8 cellular contexts compared by ENCODE assay signal in genomic region chr17:4790705-4791088, GRCh38. TPM values are rescaled to one million over a fixed set of nuclear protein-coding genes. Genes with fewer than 3 reads are reported as not detected.
DNase-seq lines count a peak whose midpoint lies in the region; ATAC-seq and TF ChIP-seq lines count a peak whose summit lies in the region.

No MANE protein-coding gene starts in this region.

- peaks cover 42% of the 10 kb centered on the region for H3K27me3 ChIP-seq in GM23338 (ENCODE audit: insufficient read depth)
- H3K27me3 ChIP-seq in skeletal muscle tissue (ENCODE audit: control insufficient read depth in 3 of 3, insufficient read depth in 3 of 3, low read length in 3 of 3) = peaks cover 5 to 6% (median 6%) of the 10 kb centered on the region in 3 donors

- H3K27ac Mint-ChIP-seq in GM23338 (no peak overlapping the region), activated B cell treated with CpG ODN at 0.5 μM for 24 hours (peak overlapping the region; percentile 44), glutamatergic neuron (ENCODE audit: unreplicated experiment) (peak overlapping the region; percentile 90)

- peak overlapping the region; percentile 99 for H3K4me2 ChIP-seq in GM23338

- H3K9me2 ChIP-seq in GM23338 (ENCODE audit: insufficient read depth) = no peaks in the 10 kb centered on the region

- H3K4me3 ChIP-seq in GM23338 (peak overlapping the region; percentile 87), skeletal muscle tissue (ENCODE audit: low read length in 3 of 3) (peak overlapping the region; percentile 79 to 88 (median 87))

- H3K9ac ChIP-seq in skeletal muscle tissue (ENCODE audit: low read depth in 1 of 3, low read length in 3 of 3) = peak overlapping the region; percentile 77 to 88 (median 85)

- H3K27ac ChIP-seq in GM23338 (ENCODE audit: low read depth) (no peak overlapping the region), skeletal muscle tissue (ENCODE audit: low read depth, low read length) (peak overlapping the region; percentile 75)

- H2AFZ ChIP-seq in GM23338 = no peak overlapping the region

- intact Hi-C loops in activated B cell treated with CpG ODN at 0.5 μM for 24 hours (cut with micrococcal nuclease) = loop anchor here (1.0 to 2.0 kb wide), 6 partner anchors 17 to 224 kb away; partner anchors contain the start of genes ARRB2, MED11 and PLD2

- H3K4me3 Mint-ChIP-seq in GM23338 (peak overlapping the region; percentile 82), activated B cell treated with CpG ODN at 0.5 μM for 24 hours (peak overlapping the region; percentile 89), glutamatergic neuron (ENCODE audit: unreplicated experiment) (peak overlapping the region; percentile 91)

- CTCF ChIA-PET in activated B cell treated with CpG ODN at 0.5 μM for 24 hours (lab: Charles Lee) = interaction anchor here (0.8 to 2.0 kb wide), 12 partner anchors 9 to 83 kb away, joined by 3 to 17 read pairs (median 8); partner anchors contain the start of genes ARRB2, MED11 and PLD2

- H3K4me1 ChIP-seq in GM23338 (ENCODE audit: insufficient read depth) (peaks cover 28% of the 10 kb centered on the region), skeletal muscle tissue (ENCODE audit: control insufficient read depth in 3 of 3, insufficient read depth in 3 of 3, low read length in 3 of 3) (peaks cover 30 to 37% (median 31%) of the 10 kb centered on the region in 3 donors)

- ATAC-seq in GM23338 (no peak), activated B cell treated with CpG ODN at 0.5 μM for 24 hours (ENCODE audit: low read depth) (no peak), HG03175 (IDR thresholded peaks at IDR 0.05; ENCODE audit: unreplicated experiment) (no peak)

- no peak for DNase-seq in GM23338 (ENCODE audit: low spot score)
- no peak for DNase-seq in activated B cell treated with CpG ODN at 0.5 μM for 24 hours
- DNase-seq in glutamatergic neuron = no peak
- no peak for DNase-seq in foreskin melanocyte
- DNase-seq in NCI-H345 treated with DMSO at 0.1 percent for 48 hours (lab: John Stamatoyannopoulos, UW; ENCODE audit: unreplicated experiment) = no peak
- DNase-seq in islet precursor cell = no peak

- H4K20me1 ChIP-seq in GM23338 (replicated peaks; ENCODE audit: insufficient read depth) = no peaks in the 10 kb centered on the region

- H3K9me3 ChIP-seq in skeletal muscle tissue (ENCODE audit: control insufficient read depth in 3 of 3, low read length in 3 of 3) = no peaks in the 10 kb centered on the region

- H3K9me3 Mint-ChIP-seq in GM23338 (no peaks in the 10 kb centered on the region; the same call in 2 of the 3 replicates), activated B cell treated with CpG ODN at 0.5 μM for 24 hours (no peaks in the 10 kb centered on the region), glutamatergic neuron (ENCODE audit: unreplicated experiment) (peaks cover 7% of the 10 kb centered on the region)

- peaks cover 16% of the 10 kb centered on the region; the same call in 1 of the 2 replicates for H3F3A ChIP-seq in GM23338 (replicated peaks; ENCODE audit: low read depth)

- H3K27me3 Mint-ChIP-seq in GM23338 (ENCODE audit: insufficient read depth, low read depth, poor library complexity) = peaks cover 41% of the 10 kb centered on the region
- H3K27me3 Mint-ChIP-seq in activated B cell treated with CpG ODN at 0.5 μM for 24 hours = peaks cover 15% of the 10 kb centered on the region
- H3K27me3 Mint-ChIP-seq in glutamatergic neuron (ENCODE audit: unreplicated experiment) = peaks cover 10% of the 10 kb centered on the region

- no peaks in the 10 kb centered on the region for H3K79me2 ChIP-seq in GM23338 (replicated peaks; ENCODE audit: insufficient read depth)

- no peaks in the 10 kb centered on the region for H3K36me3 ChIP-seq in GM23338 (ENCODE audit: insufficient read depth)
- no peaks in the 10 kb centered on the region for H3K36me3 ChIP-seq in skeletal muscle tissue (ENCODE audit: control insufficient read depth in 3 of 3, insufficient read depth in 3 of 3, low read length in 3 of 3)

- POLR2A ChIA-PET in activated B cell treated with CpG ODN at 0.5 μM for 24 hours (lab: Charles Lee) = interaction anchor here (0.6 to 2.4 kb wide), 11 partner anchors 9 to 1965 kb away, joined by 3 to 20 read pairs (median 4); partner anchors contain the start of genes ARRB2, C17orf107, CXCL16 and MED11

- H3K36me3 Mint-ChIP-seq in GM23338 (ENCODE audit: low read depth) = peaks cover 5% of the 10 kb centered on the region; the same call in 1 of the 3 replicates
- H3K36me3 Mint-ChIP-seq in activated B cell treated with CpG ODN at 0.5 μM for 24 hours (ENCODE audit: low read depth) = no peaks in the 10 kb centered on the region
- no peaks in the 10 kb centered on the region for H3K36me3 Mint-ChIP-seq in glutamatergic neuron (ENCODE audit: unreplicated experiment)

- H3K4me1 Mint-ChIP-seq in GM23338 (peaks cover 23% of the 10 kb centered on the region), activated B cell treated with CpG ODN at 0.5 μM for 24 hours (peaks cover 15% of the 10 kb centered on the region), glutamatergic neuron (ENCODE audit: low read depth, unreplicated experiment) (peaks cover 12% of the 10 kb centered on the region)

- TF ChIP-seq CTCF in GM23338 (conservative IDR thresholded peaks at IDR 0.05; ENCODE audit: low read depth in 2 of 2) (no peak), activated B cell treated with CpG ODN at 0.5 μM for 24 hours (IDR thresholded peaks at IDR 0.05) (no peak), glutamatergic neuron (IDR thresholded peaks at IDR 0.05; ENCODE audit: partially characterized antibody, unreplicated experiment) (no peak)

TF ChIP-seq in GM23338, 12 proteins besides CTCF, POLR2A, EP300 and RAD21 (continues in another document):
- TF ChIP-seq, protein P1, sequence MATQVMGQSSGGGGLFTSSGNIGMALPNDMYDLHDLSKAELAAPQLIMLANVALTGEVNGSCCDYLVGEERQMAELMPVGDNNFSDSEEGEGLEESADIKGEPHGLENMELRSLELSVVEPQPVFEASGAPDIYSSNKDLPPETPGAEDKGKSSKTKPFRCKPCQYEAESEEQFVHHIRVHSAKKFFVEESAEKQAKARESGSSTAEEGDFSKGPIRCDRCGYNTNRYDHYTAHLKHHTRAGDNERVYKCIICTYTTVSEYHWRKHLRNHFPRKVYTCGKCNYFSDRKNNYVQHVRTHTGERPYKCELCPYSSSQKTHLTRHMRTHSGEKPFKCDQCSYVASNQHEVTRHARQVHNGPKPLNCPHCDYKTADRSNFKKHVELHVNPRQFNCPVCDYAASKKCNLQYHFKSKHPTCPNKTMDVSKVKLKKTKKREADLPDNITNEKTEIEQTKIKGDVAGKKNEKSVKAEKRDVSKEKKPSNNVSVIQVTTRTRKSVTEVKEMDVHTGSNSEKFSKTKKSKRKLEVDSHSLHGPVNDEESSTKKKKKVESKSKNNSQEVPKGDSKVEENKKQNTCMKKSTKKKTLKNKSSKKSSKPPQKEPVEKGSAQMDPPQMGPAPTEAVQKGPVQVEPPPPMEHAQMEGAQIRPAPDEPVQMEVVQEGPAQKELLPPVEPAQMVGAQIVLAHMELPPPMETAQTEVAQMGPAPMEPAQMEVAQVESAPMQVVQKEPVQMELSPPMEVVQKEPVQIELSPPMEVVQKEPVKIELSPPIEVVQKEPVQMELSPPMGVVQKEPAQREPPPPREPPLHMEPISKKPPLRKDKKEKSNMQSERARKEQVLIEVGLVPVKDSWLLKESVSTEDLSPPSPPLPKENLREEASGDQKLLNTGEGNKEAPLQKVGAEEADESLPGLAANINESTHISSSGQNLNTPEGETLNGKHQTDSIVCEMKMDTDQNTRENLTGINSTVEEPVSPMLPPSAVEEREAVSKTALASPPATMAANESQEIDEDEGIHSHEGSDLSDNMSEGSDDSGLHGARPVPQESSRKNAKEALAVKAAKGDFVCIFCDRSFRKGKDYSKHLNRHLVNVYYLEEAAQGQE (IDR thresholded peaks at IDR 0.05; ENCODE audit: unreplicated experiment) = no peak
- TF ChIP-seq STAT1 (IDR thresholded peaks at IDR 0.05; ENCODE audit: unreplicated experiment) = no peak
- no peak for TF ChIP-seq POLR2AphosphoS5 (IDR thresholded peaks at IDR 0.05; ENCODE audit: low read depth)
- no peak for TF ChIP-seq ZNF331 (CRISPR knock-in tag; IDR thresholded peaks at IDR 0.05; ENCODE audit: low read depth)

RNA-seq across cellular contexts. Expression of gene GLTPD2, which starts 1.9 kb away (rescaled TPM):
- total RNA-seq in GM23338 (2014; rRNA removed; shearing (Covaris generic)) = 1.3 TPM in 1 of 2 replicates, not detected in the other
- 0.33 and 0.47 TPM in 2 replicates for polyA plus RNA-seq in GM23338 (2016; fragmentation: Nextera tagmentation; extraction: Ambion mirVana)
- total RNA-seq in activated B cell treated with CpG ODN at 0.5 μM for 24 hours = not detected in 2 replicates
- total RNA-seq in glutamatergic neuron (ENCODE audit: unreplicated experiment) = not detected
- total RNA-seq in skeletal muscle tissue = not detected

RNA-seq across cellular contexts. Expression of gene VMO1, which starts 4.5 kb away (rescaled TPM):
- total RNA-seq in GM23338 (2014; rRNA removed; shearing (Covaris generic)) = 0.38 TPM in 1 of 2 replicates, not detected in the other
- polyA plus RNA-seq in GM23338 (2016; fragmentation: Nextera tagmentation; extraction: Ambion mirVana) = 0.40 and 0.47 TPM in 2 replicates
- not detected in 2 replicates for total RNA-seq in activated B cell treated with CpG ODN at 0.5 μM for 24 hours
- total RNA-seq in glutamatergic neuron (ENCODE audit: unreplicated experiment) = 2.5 TPM
- total RNA-seq in skeletal muscle tissue = 4.7 TPM

RNA-seq across cellular contexts. Expression of gene PSMB6, which starts 5.3 kb away (rescaled TPM):
- total RNA-seq in GM23338 (2014; rRNA removed; shearing (Covaris generic)) = 266 and 302 TPM in 2 replicates
- 465 and 502 TPM in 2 replicates for polyA plus RNA-seq in GM23338 (2016; fragmentation: Nextera tagmentation; extraction: Ambion mirVana)
- 110 and 123 TPM in 2 replicates for total RNA-seq in activated B cell treated with CpG ODN at 0.5 μM for 24 hours
- total RNA-seq in glutamatergic neuron (ENCODE audit: unreplicated experiment) = 128 TPM
- 105 TPM for total RNA-seq in skeletal muscle tissue

RNA-seq across cellular contexts. Expression of gene PLD2, which starts 16.3 kb away (rescaled TPM):
- 49.9 and 55.9 TPM in 2 replicates for total RNA-seq in GM23338 (2014; rRNA removed; shearing (Covaris generic))
- 20.2 and 22.1 TPM in 2 replicates for polyA plus RNA-seq in GM23338 (2016; fragmentation: Nextera tagmentation; extraction: Ambion mirVana)
- total RNA-seq in activated B cell treated with CpG ODN at 0.5 μM for 24 hours = 49.9 and 54.3 TPM in 2 replicates
- 61.4 TPM for total RNA-seq in glutamatergic neuron (ENCODE audit: unreplicated experiment)
- total RNA-seq in skeletal muscle tissue = 9.9 TPM
